ENCODE assay signal across 8 cellular contexts in genomic region chr12:54279632-54280400, GRCh38.
A peak's percentile ranks its signal among the peaks of the same experiment; 100 is the strongest.
DNase-seq lines count a peak whose midpoint lies in the region; ATAC-seq and TF ChIP-seq lines count a peak whose summit lies in the region.

TSS of gene CBX5 (minus strand) at chr12:54280122. CDS start at chr12:54257650, 22,472 bp downstream.

- no peak for TF ChIP-seq CTCF in astrocyte of the spinal cord (IDR thresholded peaks at IDR 0.05; ENCODE audit: low read depth, low read length)
- no peak for TF ChIP-seq CTCF in retinal pigment epithelial cell (conservative IDR thresholded peaks at IDR 0.05; ENCODE audit: low read depth, low read length)

- peak; percentile 74 for ATAC-seq in GM18511 (IDR thresholded peaks at IDR 0.05; ENCODE audit: unreplicated experiment)
- ATAC-seq in HG03025 (IDR thresholded peaks at IDR 0.05; ENCODE audit: low FRiP score, unreplicated experiment), result peak; percentile 67

- DNase-seq in NCI-H2029 treated with DMSO at 0.1 percent for 48 hours (lab: John Stamatoyannopoulos, UW) (peak; percentile 98), T-helper 9 cell (peak; percentile 99), astrocyte of the spinal cord (ENCODE audit: low read depth, low spot score) (peak; percentile 100), hypothalamus (lab: John Stamatoyannopoulos, UW) (peak; percentile 88 to 100 (median 97)), retinal pigment epithelial cell (ENCODE audit: low read depth) (peak; percentile 100), cortex of kidney (lab: John Stamatoyannopoulos, UW) (no peak)

- H3K4me3 ChIP-seq in astrocyte of the spinal cord (ENCODE audit: low read depth, low read length), result peak within 1 kb of the TSS; percentile 97
- H3K4me3 ChIP-seq in retinal pigment epithelial cell (ENCODE audit: low read length), result peak within 1 kb of the TSS; percentile 98

- in situ Hi-C loops in astrocyte of the spinal cord (cut with HindIII; ENCODE audit: low sequenced_read_pairs), result no loop called here
